ENCODE assay signal across 8 cellular contexts in the genomic region with DNA sequence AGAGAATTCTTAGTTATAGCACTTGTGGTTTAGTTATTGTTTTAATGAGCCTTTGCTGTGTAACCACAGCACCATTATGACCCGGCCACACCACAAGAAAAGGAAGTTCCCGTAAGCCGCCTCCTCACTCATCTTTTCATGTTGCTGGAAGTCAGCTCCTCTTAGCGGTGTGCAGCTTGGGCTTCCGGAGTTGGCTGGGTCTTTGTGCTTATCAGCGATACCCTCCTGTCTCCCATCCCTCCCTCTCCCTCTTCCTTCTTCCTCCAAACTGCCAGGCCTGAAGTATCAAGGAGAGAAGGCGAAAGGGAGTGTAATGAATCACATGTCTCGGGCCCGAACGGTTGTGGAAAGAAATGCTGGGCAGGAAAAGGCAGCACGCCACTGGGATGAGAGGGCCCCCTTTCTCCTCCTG.
DNase-seq lines count a peak whose midpoint lies in the region; ATAC-seq and TF ChIP-seq lines count a peak whose summit lies in the region.

No MANE protein-coding gene starts in this region.

- peaks cover 85% of the 10 kb centered on the region for H3K27me3 Mint-ChIP-seq in activated CD4-positive, alpha-beta T cell treated with anti-CD3 and anti-CD28 coated beads, Interleukin-2, amount 10 ng/mL, durations not matched to agents 7 days and 5 days

- H3K9me3 Mint-ChIP-seq in activated CD4-positive, alpha-beta T cell treated with anti-CD3 and anti-CD28 coated beads, Interleukin-2, amount 10 ng/mL, durations not matched to agents 7 days and 5 days, result no peaks in the 10 kb centered on the region

- no peak overlapping the region for H3K4me3 ChIP-seq in esophagus muscularis mucosa

- WGBS in esophagus muscularis mucosa, result 66% methylated on average over 11 of the region's 11 CpGs

- TF ChIP-seq EP300 in esophagus muscularis mucosa (IDR thresholded peaks at IDR 0.05), result no peak

- H3K27me3 ChIP-seq in esophagus muscularis mucosa, result no peaks in the 10 kb centered on the region
- no peaks in the 10 kb centered on the region for H3K27me3 ChIP-seq in foreskin keratinocyte

- H3K4me3 Mint-ChIP-seq in activated CD4-positive, alpha-beta T cell treated with anti-CD3 and anti-CD28 coated beads, Interleukin-2, amount 10 ng/mL, durations not matched to agents 7 days and 5 days, result peak overlapping the region; percentile 12

- DNase-seq in left cardiac atrium, result peak; percentile 21
- DNase-seq in Right ventricle myocardium inferior (ENCODE audit: missing footprints), result no peak
- DNase-seq in activated CD4-positive, alpha-beta T cell treated with anti-CD3 and anti-CD28 coated beads, Interleukin-2, amount 10 ng/mL, durations not matched to agents 7 days and 5 days, result peak; percentile 74
- DNase-seq in islet precursor cell, result peak; percentile 57
- no peak for DNase-seq in AG08395 (ENCODE audit: low spot score)
- DNase-seq in esophagus muscularis mucosa (ENCODE audit: extremely low spot score), result no peak
- DNase-seq in foreskin keratinocyte, result no peak

- no peaks in the 10 kb centered on the region for H3K9me3 ChIP-seq in esophagus muscularis mucosa

- peak overlapping the region; percentile 43 for H3K27ac Mint-ChIP-seq in activated CD4-positive, alpha-beta T cell treated with anti-CD3 and anti-CD28 coated beads, Interleukin-2, amount 10 ng/mL, durations not matched to agents 7 days and 5 days

- peaks cover 27% of the 10 kb centered on the region for H3K4me1 Mint-ChIP-seq in activated CD4-positive, alpha-beta T cell treated with anti-CD3 and anti-CD28 coated beads, Interleukin-2, amount 10 ng/mL, durations not matched to agents 7 days and 5 days

- POLR2A ChIA-PET in activated CD4-positive, alpha-beta T cell treated with anti-CD3 and anti-CD28 coated beads, Interleukin-2, amount 10 ng/mL, durations not matched to agents 7 days and 5 days (lab: Charles Lee), result no interaction called here

- H3K36me3 Mint-ChIP-seq in activated CD4-positive, alpha-beta T cell treated with anti-CD3 and anti-CD28 coated beads, Interleukin-2, amount 10 ng/mL, durations not matched to agents 7 days and 5 days (ENCODE audit: low read depth), result no peaks in the 10 kb centered on the region

- H3K27ac ChIP-seq in esophagus muscularis mucosa (replicated peaks in 1 of 4) (peak overlapping the region in 1 of 4 donors; percentile 11), foreskin keratinocyte (no peak overlapping the region)

- H3K36me3 ChIP-seq in esophagus muscularis mucosa, result no peaks in the 10 kb centered on the region

- ATAC-seq in left cardiac atrium (peak in 1 of 2 donors; percentile 51), Right ventricle myocardium inferior (no peak), HG03175 (IDR thresholded peaks at IDR 0.05; ENCODE audit: unreplicated experiment) (peak; percentile 70), foreskin keratinocyte (no peak)

- no peak for TF ChIP-seq POLR2A in esophagus muscularis mucosa (IDR thresholded peaks at IDR 0.05; ENCODE audit: low read depth)

- CTCF ChIA-PET in activated CD4-positive, alpha-beta T cell treated with anti-CD3 and anti-CD28 coated beads, Interleukin-2, amount 10 ng/mL, durations not matched to agents 7 days and 5 days (lab: Charles Lee), result interaction anchor here (0.6 kb wide), 1 partner anchor 18 kb away, joined by 4 read pairs; no protein-coding TSS in a partner anchor

- TF ChIP-seq CTCF in esophagus muscularis mucosa (IDR thresholded peaks at IDR 0.05) (no peak), foreskin keratinocyte (conservative IDR thresholded peaks at IDR 0.05) (no peak)

- intact Hi-C loops in left cardiac atrium (cut with DNase I) (no loop called here), Right ventricle myocardium inferior (cut with DNase I) (no loop called here), esophagus muscularis mucosa (cut with DNase I) (no loop called here)

- H3K4me1 ChIP-seq in esophagus muscularis mucosa (no peaks in the 10 kb centered on the region), foreskin keratinocyte (no peaks in the 10 kb centered on the region)

Comparison
In these comparisons a context has a peak if more than half of its experiments do, and no peak if none do; other contexts are left out.
1. DNase-seq: peak in left cardiac atrium (single experiment), activated CD4-positive, alpha-beta T cell treated with anti-CD3 and anti-CD28 coated beads, Interleukin-2, amount 10 ng/mL, durations not matched to agents 7 days and 5 days (single experiment) and islet precursor cell (single experiment); none in Right ventricle myocardium inferior (single experiment), AG08395 (single experiment), esophagus muscularis mucosa (single experiment) and foreskin keratinocyte (0 of 2).